In the genomic region with DNA sequence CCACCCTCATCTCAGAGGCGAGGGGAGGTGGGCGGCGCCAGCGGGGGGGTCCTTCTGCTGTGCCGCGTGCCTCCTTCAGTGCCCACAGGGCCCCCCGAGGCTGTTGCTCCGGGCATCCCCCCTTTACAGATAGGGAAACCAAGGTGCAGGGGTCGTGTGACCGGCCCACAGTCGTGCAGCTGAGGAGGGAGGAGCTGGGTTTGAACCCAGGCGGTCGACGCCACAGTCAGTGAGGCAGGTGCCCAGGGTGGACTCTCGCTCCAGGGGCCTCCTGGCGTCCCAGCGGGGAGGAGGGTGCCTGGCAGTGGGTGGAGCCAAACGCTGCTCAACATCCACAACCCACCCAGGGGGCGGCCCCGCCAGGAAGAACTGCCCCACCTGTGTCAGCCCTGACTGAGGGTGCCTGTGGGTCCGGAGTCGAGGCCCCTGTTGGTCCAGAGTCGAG, we compare ENCODE assay signal across 17 cellular contexts. TPM values are rescaled to one million over a fixed set of nuclear protein-coding genes. Genes with fewer than 3 reads are reported as not detected.
A peak's percentile ranks its signal among the peaks of the same experiment; 100 is the strongest.
DNase-seq lines count a peak whose midpoint lies in the region; ATAC-seq and TF ChIP-seq lines count a peak whose summit lies in the region.
"Had no signal": no experiment of that assay in that cellular context is flagged by ENCODE, and none has a peak within 500 bp of the region (broad histone marks: within the 10 kb centered on the region; RNA-seq: fewer than 3 reads in every experiment).

No MANE protein-coding gene starts in this region.

- no peaks in the 10 kb centered on the region for H3K4me1 ChIP-seq in psoas muscle
- H3K4me1 ChIP-seq: Caco-2 had no signal

- peaks cover 22% of the 10 kb centered on the region for H3K27me3 Mint-ChIP-seq in activated naive CD4-positive, alpha-beta T cell treated with anti-CD3 and anti-CD28 coated beads, Interleukin-2, amount 10 ng/mL, durations not matched to agents 7 days and 5 days
- peaks cover 0 to 9% of the 10 kb centered on the region in 2 donors for H3K27me3 Mint-ChIP-seq in natural killer cell treated with Interleukin-12 subunit alpha and Interleukin-12 subunit beta and Interleukin-15 and Interleukin-18, amount 100 ng/mL, for 72 hours
- no peaks in the 10 kb centered on the region for H3K27me3 Mint-ChIP-seq in natural killer cell (ENCODE audit: low read depth in 2 of 2)

- H3K9me3 ChIP-seq in psoas muscle = no peaks in the 10 kb centered on the region
- H3K9me3 ChIP-seq: Caco-2 had no signal

- peaks cover 10% of the 10 kb centered on the region for H3K4me1 Mint-ChIP-seq in activated naive CD4-positive, alpha-beta T cell treated with anti-CD3 and anti-CD28 coated beads, Interleukin-2, amount 10 ng/mL, durations not matched to agents 7 days and 5 days
- no peaks in the 10 kb centered on the region for H3K4me1 Mint-ChIP-seq in natural killer cell treated with Interleukin-12 subunit alpha and Interleukin-12 subunit beta and Interleukin-15 and Interleukin-18, amount 100 ng/mL, for 72 hours (ENCODE audit: low read depth in 2 of 2)
- no peaks in the 10 kb centered on the region for H3K4me1 Mint-ChIP-seq in natural killer cell

- no peak overlapping the region for H3K27ac Mint-ChIP-seq in activated naive CD4-positive, alpha-beta T cell treated with anti-CD3 and anti-CD28 coated beads, Interleukin-2, amount 10 ng/mL, durations not matched to agents 7 days and 5 days
- no peak overlapping the region for H3K27ac Mint-ChIP-seq in natural killer cell treated with Interleukin-12 subunit alpha and Interleukin-12 subunit beta and Interleukin-15 and Interleukin-18, amount 100 ng/mL, for 72 hours
- H3K27ac Mint-ChIP-seq in natural killer cell = no peak overlapping the region
- H3K27ac Mint-ChIP-seq: CD14-positive monocyte; CD8-positive, alpha-beta T cell; H9 had no signal

- CTCF ChIA-PET in activated naive CD4-positive, alpha-beta T cell treated with anti-CD3 and anti-CD28 coated beads, Interleukin-2, amount 10 ng/mL, durations not matched to agents 7 days and 5 days (lab: Charles Lee) = no interaction called here

- TF ChIP-seq CTCF in natural killer cell (IDR thresholded peaks at IDR 0.05) (no peak), psoas muscle (IDR thresholded peaks at IDR 0.05) (no peak)

- WGBS in psoas muscle, 3 donors = 79 to 81% (median 79%) methylated on average over 21 to 23 of the region's 23 CpGs

- H3K36me3 Mint-ChIP-seq in activated naive CD4-positive, alpha-beta T cell treated with anti-CD3 and anti-CD28 coated beads, Interleukin-2, amount 10 ng/mL, durations not matched to agents 7 days and 5 days = no peaks in the 10 kb centered on the region
- H3K36me3 Mint-ChIP-seq in natural killer cell treated with Interleukin-12 subunit alpha and Interleukin-12 subunit beta and Interleukin-15 and Interleukin-18, amount 100 ng/mL, for 72 hours = no peaks in the 10 kb centered on the region
- H3K36me3 Mint-ChIP-seq in natural killer cell = no peaks in the 10 kb centered on the region
- H3K36me3 Mint-ChIP-seq: CD14-positive monocyte; CD8-positive, alpha-beta T cell had no signal

- H3K27ac ChIP-seq in psoas muscle = no peak overlapping the region
- H3K27ac ChIP-seq: 22Rv1 had no signal

- peak; percentile 7 for DNase-seq in activated naive CD4-positive, alpha-beta T cell treated with anti-CD3 and anti-CD28 coated beads, Interleukin-2, amount 50 U/mL, for 16 hours
- DNase-seq in activated naive CD4-positive, alpha-beta T cell treated with anti-CD3 and anti-CD28 coated beads, Interleukin-2, amount 10 ng/mL, durations not matched to agents 7 days and 5 days = no peak
- peak; percentile 60 for DNase-seq in natural killer cell treated with Interleukin-12 subunit alpha and Interleukin-12 subunit beta and Interleukin-15 and Interleukin-18, amount 100 ng/mL, for 72 hours (ENCODE audit: low spot score)
- DNase-seq in natural killer cell (no peak), psoas muscle (peak; percentile 8 to 30), KBM-7 (no peak), HuH-7 (ENCODE audit: low spot score) (no peak)
- DNase-seq: Caco-2; CD8-positive, alpha-beta T cell; DND-41; GDM1; GOT3; H9 had no signal

- H3K9me3 Mint-ChIP-seq in activated naive CD4-positive, alpha-beta T cell treated with anti-CD3 and anti-CD28 coated beads, Interleukin-2, amount 10 ng/mL, durations not matched to agents 7 days and 5 days = no peaks in the 10 kb centered on the region
- no peaks in the 10 kb centered on the region for H3K9me3 Mint-ChIP-seq in natural killer cell treated with Interleukin-12 subunit alpha and Interleukin-12 subunit beta and Interleukin-15 and Interleukin-18, amount 100 ng/mL, for 72 hours
- no peaks in the 10 kb centered on the region for H3K9me3 Mint-ChIP-seq in natural killer cell
- H3K9me3 Mint-ChIP-seq: CD8-positive, alpha-beta T cell; H9 had no signal

- no peak overlapping the region for H3K4me3 Mint-ChIP-seq in activated naive CD4-positive, alpha-beta T cell treated with anti-CD3 and anti-CD28 coated beads, Interleukin-2, amount 10 ng/mL, durations not matched to agents 7 days and 5 days
- H3K4me3 Mint-ChIP-seq in natural killer cell treated with Interleukin-12 subunit alpha and Interleukin-12 subunit beta and Interleukin-15 and Interleukin-18, amount 100 ng/mL, for 72 hours = no peak overlapping the region
- no peak overlapping the region for H3K4me3 Mint-ChIP-seq in natural killer cell
- H3K4me3 Mint-ChIP-seq: CD14-positive monocyte; CD8-positive, alpha-beta T cell; H9 had no signal

- no peak for ATAC-seq in natural killer cell treated with Interleukin-12 subunit alpha and Interleukin-12 subunit beta and Interleukin-15 and Interleukin-18, amount 100 ng/mL, for 72 hours
- ATAC-seq in natural killer cell = no peak
- no peak for ATAC-seq in psoas muscle
- ATAC-seq: CD8-positive, alpha-beta T cell had no signal

- H3K27me3 ChIP-seq in psoas muscle (ENCODE audit: insufficient read depth in 3 of 3, low read length in 2 of 3) = peaks cover 0 to 79% (median 19%) of the 10 kb centered on the region in 3 donors

- intact Hi-C loops in natural killer cell (cut with micrococcal nuclease) (no loop called here), psoas muscle (cut with DNase I) (no loop called here)

- in situ Hi-C loops in KBM-7 (cut with MboI; ENCODE audit: low pct_unique_long_range_greater_than_20kb, low sequenced_read_pairs) = no loop called here

- no peaks in the 10 kb centered on the region for H3K36me3 ChIP-seq in psoas muscle (ENCODE audit: insufficient read depth in 1 of 2, low read depth in 1 of 2)

- no peak overlapping the region for H3K4me3 ChIP-seq in psoas muscle

RNA-seq across cellular contexts. Expression of a gene that starts 8.6 kb away (rescaled TPM):
- not detected for total RNA-seq in natural killer cell treated with Interleukin-12 subunit alpha and Interleukin-12 subunit beta and Interleukin-15 and Interleukin-18, amount 100 ng/mL, for 72 hours
- total RNA-seq in natural killer cell (not detected), psoas muscle (not detected)
- under 1 TPM; 0.01 to 0.21 (median 0.08) TPM for polyA plus RNA-seq in psoas muscle
- total RNA-seq: CD8-positive, alpha-beta T cell; HT1080 had no signal
- polyA plus RNA-seq: BJ, CD14-positive monocyte had no signal

Comparison
In these comparisons a context has a peak if more than half of its experiments do, and no peak if none do; other contexts are left out.
1. DNase-seq: peak in activated naive CD4-positive, alpha-beta T cell treated with anti-CD3 and anti-CD28 coated beads, Interleukin-2, amount 50 U/mL, for 16 hours (single experiment), natural killer cell treated with Interleukin-12 subunit alpha and Interleukin-12 subunit beta and Interleukin-15 and Interleukin-18, amount 100 ng/mL, for 72 hours (single experiment) and psoas muscle (2 of 2); none in activated naive CD4-positive, alpha-beta T cell treated with anti-CD3 and anti-CD28 coated beads, Interleukin-2, amount 10 ng/mL, durations not matched to agents 7 days and 5 days (single experiment), natural killer cell (single experiment), KBM-7 (single experiment) and HuH-7 (single experiment).